1 cellular context compared by ENCODE assay signal in genomic region chr12:123150804-123151678, GRCh38.
TF ChIP-seq lines count a peak whose summit lies in the region.

TSS of gene PITPNM2 (minus strand) at chr12:123151090. CDS start at chr12:123034590, 116,500 bp downstream.

TF ChIP-seq in GM12878, 131 proteins besides CTCF, POLR2A, EP300 and RAD21 (continued from another document):
- TF ChIP-seq E2F8 (IDR thresholded peaks at IDR 0.05; ENCODE audit: low read depth, partially characterized antibody) (no peak), POLR2AphosphoS2 (IDR thresholded peaks at IDR 0.05; ENCODE audit: low read depth, low read length) (no peak), E4F1 (IDR thresholded peaks at IDR 0.05; ENCODE audit: borderline replicate concordance, partially characterized antibody) (no peak), MLLT1 (IDR thresholded peaks at IDR 0.05) (no peak), CREB1 (IDR thresholded peaks at IDR 0.05; ENCODE audit: low read depth) (no peak), MXI1 (IDR thresholded peaks at IDR 0.05; ENCODE audit: low read depth, low read length) (no peak), IKZF1 (conservative IDR thresholded peaks at IDR 0.05) (peak; percentile 27; the same call in 1 of the 2 replicates)
